Comparison of ENCODE assay signal across 18 cellular contexts in the genomic region with DNA sequence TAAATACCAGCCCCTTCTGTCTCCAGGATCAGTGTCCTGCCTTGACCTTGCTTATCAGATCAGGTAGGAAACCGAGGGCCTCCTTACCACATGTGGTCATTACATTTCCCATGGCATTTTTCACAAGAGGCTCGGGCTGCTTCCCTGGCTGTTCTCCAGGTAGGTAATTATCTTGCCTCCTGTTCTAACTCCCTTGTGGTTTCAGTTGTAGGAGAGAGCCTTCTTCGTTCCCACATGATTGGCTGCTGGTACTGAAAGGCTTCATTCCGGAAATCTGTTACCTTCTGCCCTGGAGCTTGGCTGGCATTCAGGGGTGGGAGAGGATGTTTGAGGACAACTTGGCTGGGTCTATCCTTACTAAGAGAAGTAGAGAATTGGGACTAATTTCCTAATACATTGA. TPM values are rescaled to one million over a fixed set of nuclear protein-coding genes. Genes with fewer than 3 reads are reported as not detected.
A peak's percentile ranks its signal among the peaks of the same experiment; 100 is the strongest.
DNase-seq lines count a peak whose midpoint lies in the region; ATAC-seq and TF ChIP-seq lines count a peak whose summit lies in the region.
"Had no signal": no experiment of that assay in that cellular context is flagged by ENCODE, and none has a peak within 500 bp of the region (broad histone marks: within the 10 kb centered on the region; RNA-seq: fewer than 3 reads in every experiment).

No MANE protein-coding gene starts in this region.

- H3K36me3 ChIP-seq in BE2C: no peaks in the 10 kb centered on the region
- H3K36me3 ChIP-seq: breast epithelium, SJSA1 had no signal

- H3K27me3 Mint-ChIP-seq in stimulated activated naive B cell treated with anti-CD40 and anti-IgM and Interleukin-4, amounts not matched to agents 10 μg/mL and 1 μg/mL and 100 μg/mL, for 72 hours: peaks cover 4 to 7% of the 10 kb centered on the region in 2 donors

- H3K27ac Mint-ChIP-seq in stimulated activated naive B cell treated with anti-CD40 and anti-IgM and Interleukin-4, amounts not matched to agents 10 μg/mL and 1 μg/mL and 100 μg/mL, for 72 hours: no peak overlapping the region
- H3K27ac Mint-ChIP-seq: activated CD8-positive, alpha-beta memory T cell treated with anti-CD3 and anti-CD28 coated beads, Interleukin-2, amount 10 ng/mL, durations not matched to agents 7 days and 5 days; CD8-positive, alpha-beta memory T cell had no signal

- H3K9me3 Mint-ChIP-seq in stimulated activated naive B cell treated with anti-CD40 and anti-IgM and Interleukin-4, amounts not matched to agents 10 μg/mL and 1 μg/mL and 100 μg/mL, for 72 hours: peaks cover 2 to 12% of the 10 kb centered on the region in 2 donors

- no peaks in the 10 kb centered on the region for H3K4me1 Mint-ChIP-seq in stimulated activated naive B cell treated with anti-CD40 and anti-IgM and Interleukin-4, amounts not matched to agents 10 μg/mL and 1 μg/mL and 100 μg/mL, for 72 hours
- H3K4me1 Mint-ChIP-seq: activated CD8-positive, alpha-beta memory T cell treated with anti-CD3 and anti-CD28 coated beads, Interleukin-2, amount 10 ng/mL, durations not matched to agents 7 days and 5 days; CD8-positive, alpha-beta memory T cell had no signal

- H3K9me3 ChIP-seq in BE2C: no peaks in the 10 kb centered on the region
- H3K9me3 ChIP-seq: A549, breast epithelium, SJSA1 had no signal

- DNase-seq in BE2C (peak; percentile 65), NCI-H1105 treated with DMSO at 0.1 percent for 48 hours (lab: John Stamatoyannopoulos, UW) (peak; percentile 95), NCI-H2196 treated with DMSO at 0.1 percent for 48 hours (lab: John Stamatoyannopoulos, UW; ENCODE audit: unreplicated experiment) (peak; percentile 68), SW480 (ENCODE audit: low spot score) (peak; percentile 13), omental fat pad (ENCODE audit: low spot score) (no peak)
- DNase-seq in stimulated activated naive B cell treated with anti-CD40 and anti-IgM and Interleukin-4, amounts not matched to agents 10 μg/mL and 1 μg/mL and 100 μg/mL, for 72 hours: no peak
- DNase-seq: activated CD8-positive, alpha-beta memory T cell treated with anti-CD3 and anti-CD28 coated beads, Interleukin-2, amount 10 ng/mL, durations not matched to agents 7 days and 5 days; activated naive CD4-positive, alpha-beta T cell treated with Interleukin-2 at 50 U/mL for 16 hours; CD8-positive, alpha-beta memory T cell; H7; Karpas-422; nucleus accumbens had no signal

- H3K4me3 ChIP-seq in BE2C (ENCODE audit: low read depth, low read length): no peak overlapping the region
- H3K4me3 ChIP-seq: A549, breast epithelium, SJSA1, skin epidermis had no signal

- no peak overlapping the region for H3K4me3 Mint-ChIP-seq in stimulated activated naive B cell treated with anti-CD40 and anti-IgM and Interleukin-4, amounts not matched to agents 10 μg/mL and 1 μg/mL and 100 μg/mL, for 72 hours
- H3K4me3 Mint-ChIP-seq: activated CD8-positive, alpha-beta memory T cell treated with anti-CD3 and anti-CD28 coated beads, Interleukin-2, amount 10 ng/mL, durations not matched to agents 7 days and 5 days; CD8-positive, alpha-beta memory T cell had no signal

- H3K27me3 ChIP-seq in BE2C: no peaks in the 10 kb centered on the region
- H3K27me3 ChIP-seq: breast epithelium had no signal

- H3K36me3 Mint-ChIP-seq in stimulated activated naive B cell treated with anti-CD40 and anti-IgM and Interleukin-4, amounts not matched to agents 10 μg/mL and 1 μg/mL and 100 μg/mL, for 72 hours: no peaks in the 10 kb centered on the region
- H3K36me3 Mint-ChIP-seq: activated CD8-positive, alpha-beta memory T cell treated with anti-CD3 and anti-CD28 coated beads, Interleukin-2, amount 10 ng/mL, durations not matched to agents 7 days and 5 days; CD8-positive, alpha-beta memory T cell had no signal

- TF ChIP-seq CTCF in BE2C (IDR thresholded peaks at IDR 0.05; ENCODE audit: low read depth, low read length) (no peak), omental fat pad (IDR thresholded peaks at IDR 0.05) (no peak)

- H3K4me1 ChIP-seq in BE2C: peaks cover 8% of the 10 kb centered on the region; the same call in 1 of the 2 replicates
- H3K4me1 ChIP-seq: A549, breast epithelium, SJSA1 had no signal

- ATAC-seq in GM21717 (IDR thresholded peaks at IDR 0.05; ENCODE audit: unreplicated experiment) (no peak), HG03196 (IDR thresholded peaks at IDR 0.05; ENCODE audit: unreplicated experiment) (no peak), omental fat pad (ENCODE audit: low FRiP score) (no peak)
- no peak for ATAC-seq in stimulated activated naive B cell treated with anti-CD40 and anti-IgM and Interleukin-4, amounts not matched to agents 10 μg/mL and 1 μg/mL and 100 μg/mL, for 72 hours (replicated peaks)
- ATAC-seq: A549; activated CD8-positive, alpha-beta memory T cell treated with anti-CD3 and anti-CD28 coated beads, Interleukin-2, amount 10 ng/mL, durations not matched to agents 7 days and 5 days had no signal

RNA-seq across cellular contexts. Expression of a gene that starts 46.8 kb away (rescaled TPM):
- polyA plus RNA-seq in BE2C (2012; ENCODE audit: insufficient read depth, insufficient read length, low read depth): 3.0 TPM
- 10 to 100 TPM; 26.2 to 72.0 (median 32.2) TPM for total RNA-seq in omental fat pad

Comparison
In these comparisons a context has a peak if more than half of its experiments do, and no peak if none do; other contexts are left out.
1. DNase-seq: peak in BE2C (single experiment), NCI-H1105 treated with DMSO at 0.1 percent for 48 hours (single experiment), NCI-H2196 treated with DMSO at 0.1 percent for 48 hours (single experiment) and SW480 (single experiment); none in omental fat pad (single experiment) and stimulated activated naive B cell treated with anti-CD40 and anti-IgM and Interleukin-4, amounts not matched to agents 10 μg/mL and 1 μg/mL and 100 μg/mL, for 72 hours (single experiment).